ENCODE assay signal across 8 cellular contexts in genomic region chr14:63869940-63870752, GRCh38. TPM values are rescaled to one million over a fixed set of nuclear protein-coding genes. Genes with fewer than 3 reads are reported as not detected.
DNase-seq lines count a peak whose midpoint lies in the region; ATAC-seq, FAIRE-seq and TF ChIP-seq lines count a peak whose summit lies in the region.
"Not testable (repeated sequence)": the region's sequence is repeated elsewhere in the genome, so short reads cannot be mapped to it uniquely, and the experiment has no call there.

No MANE protein-coding gene starts in this region.

- H3K79me2 ChIP-seq in Karpas-422 (ENCODE audit: low read length): not testable (repeated sequence)

- peaks cover 27% of the 10 kb centered on the region for H3K36me3 Mint-ChIP-seq in activated naive CD8-positive, alpha-beta T cell treated with anti-CD3 and anti-CD28 coated beads, Interleukin-2, amount 10 ng/mL, durations not matched to agents 7 days and 5 days

- not testable (repeated sequence) for H2AFZ ChIP-seq in Karpas-422 (ENCODE audit: low read length)

- not testable (repeated sequence) for H3K27ac ChIP-seq in Karpas-422 (ENCODE audit: low read length); left lung
- H3K27ac ChIP-seq in thyroid gland: peak overlapping the region; percentile 5 to 39 (median 13)

- ATAC-seq in GM21447 (IDR thresholded peaks at IDR 0.05; ENCODE audit: unreplicated experiment) (peak; percentile 42), HG03060 (IDR thresholded peaks at IDR 0.05; ENCODE audit: low read depth, unreplicated experiment) (peak; percentile 42), left lung (peak; percentile 54)
- peak; percentile 79 for ATAC-seq in activated naive CD8-positive, alpha-beta T cell treated with anti-CD3 and anti-CD28 coated beads, Interleukin-2, amount 10 ng/mL, durations not matched to agents 7 days and 5 days (ENCODE audit: low read depth)

- not testable (repeated sequence) for H3K9ac ChIP-seq in Karpas-422 (ENCODE audit: low read length)

- intact Hi-C loops in left lung (cut with DNase I); thyroid gland (cut with DNase I): not testable (repeated sequence)

- not testable (repeated sequence) for H3K9me2 ChIP-seq in Karpas-422 (replicated peaks; ENCODE audit: insufficient read depth, low read length)

- not testable (repeated sequence) for H4K20me1 ChIP-seq in Karpas-422 (ENCODE audit: insufficient read depth, low read depth, low read length)

- not testable (repeated sequence) for H3K27me3 Mint-ChIP-seq in activated naive CD8-positive, alpha-beta T cell treated with anti-CD3 and anti-CD28 coated beads, Interleukin-2, amount 10 ng/mL, durations not matched to agents 7 days and 5 days

- TF ChIP-seq CTCF in left lung (IDR thresholded peaks at IDR 0.05); thyroid gland (IDR thresholded peaks at IDR 0.05): not testable (repeated sequence)

- H3K9me3 ChIP-seq in Karpas-422 (ENCODE audit: low read length); left lung; thyroid gland: not testable (repeated sequence)

- not testable (repeated sequence) for TF ChIP-seq POLR2A in GM12891 (IDR thresholded peaks at IDR 0.05; ENCODE audit: low read depth, low read length); thyroid gland (IDR thresholded peaks at IDR 0.05)
- 0 out of 2 replicates have a peak, but pooled peaks have one; percentile 18 for TF ChIP-seq POLR2A in Raji (IDR thresholded peaks at IDR 0.05; ENCODE audit: insufficient read depth, low read depth, low read length)

- peak; percentile 100 for FAIRE-seq in GM12891 (lab: Jason Lieb, UNC)

- not testable (repeated sequence) for H3K9me3 Mint-ChIP-seq in activated naive CD8-positive, alpha-beta T cell treated with anti-CD3 and anti-CD28 coated beads, Interleukin-2, amount 10 ng/mL, durations not matched to agents 7 days and 5 days

- H3K4me1 Mint-ChIP-seq in activated naive CD8-positive, alpha-beta T cell treated with anti-CD3 and anti-CD28 coated beads, Interleukin-2, amount 10 ng/mL, durations not matched to agents 7 days and 5 days: peaks cover 56% of the 10 kb centered on the region

- not testable (repeated sequence) for DNase-seq in GM12891 (ENCODE audit: insufficient read length, low spot score); Karpas-422; activated naive CD8-positive, alpha-beta T cell treated with anti-CD3 and anti-CD28 coated beads, Interleukin-2, amount 10 ng/mL, durations not matched to agents 7 days and 5 days; left lung; thyroid gland

- peak overlapping the region; percentile 0 for H3K4me2 ChIP-seq in Karpas-422 (ENCODE audit: low read depth, low read length, poor library complexity, severe bottlenecking)

- H3K27ac Mint-ChIP-seq in activated naive CD8-positive, alpha-beta T cell treated with anti-CD3 and anti-CD28 coated beads, Interleukin-2, amount 10 ng/mL, durations not matched to agents 7 days and 5 days: peak overlapping the region; percentile 91

- not testable (repeated sequence) for H3K27me3 ChIP-seq in Karpas-422 (ENCODE audit: low read length); left lung; thyroid gland

- POLR2A ChIA-PET in activated naive CD8-positive, alpha-beta T cell treated with anti-CD3 and anti-CD28 coated beads, Interleukin-2, amount 10 ng/mL, durations not matched to agents 7 days and 5 days (lab: Charles Lee): interaction anchor here (0.6 to 2.9 kb wide), 4 partner anchors 16 to 71 kb away, joined by 3 to 10 read pairs (median 4); no protein-coding TSS in a partner anchor

- H3K36me3 ChIP-seq in Karpas-422 (ENCODE audit: insufficient read depth, low read length); left lung; thyroid gland: not testable (repeated sequence)

- H3K4me1 ChIP-seq in Karpas-422 (ENCODE audit: low read length) (peaks cover 21% of the 10 kb centered on the region), left lung (peaks cover 13 to 33% of the 10 kb centered on the region in 2 donors), thyroid gland (peaks cover 46 to 56% of the 10 kb centered on the region in 2 donors)

- not testable (repeated sequence) for H3K4me3 ChIP-seq in Karpas-422 (ENCODE audit: low read length); left lung; thyroid gland (replicated peaks in 1 of 3)

- WGBS in thyroid gland, 2 donors: 97 to 100% methylated on average over 1 of the region's 2 CpGs

- peak overlapping the region; percentile 73 for H3K4me3 Mint-ChIP-seq in activated naive CD8-positive, alpha-beta T cell treated with anti-CD3 and anti-CD28 coated beads, Interleukin-2, amount 10 ng/mL, durations not matched to agents 7 days and 5 days

RNA-seq across cellular contexts. Expression of gene SYNE2, which starts 17.3 kb away (rescaled TPM):
- polyA plus RNA-seq in GM12891 (2012; ENCODE audit: low read depth, missing spikeins): 10.6 TPM
- total RNA-seq in Karpas-422 (2014; rRNA removed; shearing (Covaris generic); ENCODE audit: low replicate concordance): 22.5 and 25.9 TPM in 2 replicates
- 100 to 1,000 TPM; 233 to 245 TPM for total RNA-seq in activated naive CD8-positive, alpha-beta T cell treated with anti-CD3 and anti-CD28 coated beads, Interleukin-2, amount 10 ng/mL, durations not matched to agents 7 days and 5 days
- total RNA-seq in left lung: 10 to 100 TPM; 59.6 to 72.1 TPM
- total RNA-seq in thyroid gland: 100 to 1,000 TPM; 314 to 379 (median 342) TPM
